ENCODE assay signal across 1 cellular context in the genomic region with DNA sequence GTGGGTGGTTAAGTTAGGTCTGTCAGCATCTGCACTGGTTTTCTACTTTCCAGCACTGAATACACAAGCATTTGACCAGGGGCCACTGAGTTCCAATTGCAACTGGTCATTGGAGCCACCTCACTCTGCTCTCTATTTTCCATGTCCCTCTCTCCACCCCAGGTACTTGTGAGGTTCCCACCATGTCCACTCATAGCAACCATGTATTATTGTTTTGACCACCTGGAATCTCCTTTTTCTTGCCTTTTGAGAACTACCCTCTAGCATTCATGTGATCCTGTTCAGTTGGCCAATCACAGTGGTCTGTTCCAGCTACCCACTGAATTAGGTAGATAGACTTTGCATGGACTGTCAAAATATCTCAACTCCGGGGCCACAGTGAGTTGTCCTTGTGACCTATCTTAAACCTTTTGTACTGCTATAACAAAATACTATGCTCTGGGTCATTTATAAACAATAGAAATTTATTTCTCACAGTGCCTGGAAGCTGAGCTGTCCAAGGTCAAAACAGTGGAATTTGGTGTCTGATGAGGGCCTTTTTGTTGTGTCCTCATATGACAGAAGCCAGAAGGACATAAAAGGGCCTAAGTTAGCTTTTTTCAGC.
TF ChIP-seq lines count a peak whose summit lies in the region.

No MANE protein-coding gene starts in this region.

TF ChIP-seq in endothelial cell of umbilical vein, 7 proteins besides CTCF, POLR2A, EP300 and RAD21:
- no peak for TF ChIP-seq MYC (IDR thresholded peaks at IDR 0.05; ENCODE audit: low read depth, low read length)
TF ChIP-seq in endothelial cell of umbilical vein: peak in this region for 0.
